Comparison of ENCODE assay signal across 17 cellular contexts in the genomic region with DNA sequence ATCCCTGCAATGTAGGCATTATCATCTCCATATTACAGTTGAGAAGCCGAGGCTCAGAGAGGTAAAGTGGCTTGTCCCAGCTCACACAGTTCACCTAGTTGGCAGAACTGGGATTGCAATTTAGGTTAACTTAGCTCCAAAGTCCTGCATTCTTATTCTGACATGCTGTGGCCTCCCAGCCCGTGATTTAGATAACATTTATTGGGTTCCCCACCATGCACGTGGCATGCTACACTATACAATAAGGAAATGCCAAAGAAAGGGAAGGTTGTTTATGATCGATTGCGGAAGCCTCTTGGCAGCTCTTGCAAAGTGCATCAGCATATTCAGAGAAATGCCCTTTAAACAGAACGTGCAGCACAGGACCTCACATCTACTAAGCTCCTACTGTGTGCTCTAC. TPM values are rescaled to one million over a fixed set of nuclear protein-coding genes. Genes with fewer than 3 reads are reported as not detected.
DNase-seq lines count a peak whose midpoint lies in the region; ATAC-seq and TF ChIP-seq lines count a peak whose summit lies in the region.
"Had no signal": no experiment of that assay in that cellular context is flagged by ENCODE, and none has a peak within 500 bp of the region (broad histone marks: within the 10 kb centered on the region; RNA-seq: fewer than 3 reads in every experiment).

No MANE protein-coding gene starts in this region.

- H3K36me3 ChIP-seq in BLaER1 (peaks cover 55% of the 10 kb centered on the region), RWPE2 (ENCODE audit: low read depth) (peaks cover 28% of the 10 kb centered on the region), skeletal muscle tissue (ENCODE audit: control insufficient read depth in 3 of 3, insufficient read depth in 3 of 3, low read length in 3 of 3) (peaks cover 0 to 10% (median 0%) of the 10 kb centered on the region in 3 donors)
- H3K36me3 ChIP-seq: spleen, thoracic aorta had no signal

- H3K9me3 ChIP-seq in BLaER1, result no peaks in the 10 kb centered on the region
- no peaks in the 10 kb centered on the region for H3K9me3 ChIP-seq in RWPE2 (ENCODE audit: severe bottlenecking)
- H3K9me3 ChIP-seq in skeletal muscle tissue (ENCODE audit: control insufficient read depth in 3 of 3, low read length in 3 of 3), result no peaks in the 10 kb centered on the region
- H3K9me3 ChIP-seq: Caco-2, spleen, thoracic aorta had no signal

- H3K27me3 ChIP-seq in BLaER1 (no peaks in the 10 kb centered on the region), RWPE2 (ENCODE audit: insufficient read depth, poor library complexity, severe bottlenecking) (no peaks in the 10 kb centered on the region), skeletal muscle tissue (ENCODE audit: control insufficient read depth in 3 of 3, insufficient read depth in 3 of 3, low read length in 3 of 3) (peaks cover 0 to 6% (median 3%) of the 10 kb centered on the region in 3 donors)

- ATAC-seq in RWPE2 (ENCODE audit: low read depth) (no peak), left colon (peak; percentile 66), HG03280 (IDR thresholded peaks at IDR 0.05; ENCODE audit: unreplicated experiment) (no peak)

- peak overlapping the region; percentile 85 for H3K4me3 ChIP-seq in BLaER1
- H3K4me3 ChIP-seq in RWPE2 (ENCODE audit: severe bottlenecking), result no peak overlapping the region
- peak overlapping the region; percentile 66 to 80 (median 74) for H3K4me3 ChIP-seq in skeletal muscle tissue (ENCODE audit: low read length in 3 of 3)
- H3K4me3 ChIP-seq: spleen, thoracic aorta had no signal

- intact Hi-C loops in left colon (cut with DNase I, micrococcal nuclease) (loop anchor here in 1 of 2 donors (10.0 kb wide), 2 partner anchors 51 to 79 kb away; no protein-coding TSS in a partner anchor), head of caudate nucleus (cut with DNase I) (no loop called here)

- H3K4me2 ChIP-seq in BLaER1, result peak overlapping the region; percentile 96

- DNase-seq in RWPE2 (ENCODE audit: low spot score) (no peak), left colon (peak; percentile 69 to 85), DMS79 (lab: John Stamatoyannopoulos, UW) (no peak), head of caudate nucleus (no peak)
- no peak for DNase-seq in stimulated activated CD4-positive, alpha-beta T cell treated with anti-CD3 and anti-CD28 coated beads, Interleukin-4, amount 100 ng/mL, for 1 hour
- DNase-seq: activated CD4-positive, alpha-beta T cell treated with anti-CD3 and anti-CD28 coated beads for 48 hours; activated gamma-delta T cell treated with Interleukin-2 at 50 U/mL for 16 hours; amniotic stem cell; Caco-2; NCI-H1694; SW 1271 had no signal

- H3K9ac ChIP-seq in BLaER1, result peak overlapping the region; percentile 89
- peak overlapping the region in 1 of 3 donors; percentile 10 for H3K9ac ChIP-seq in skeletal muscle tissue (ENCODE audit: low read depth in 1 of 3, low read length in 3 of 3)
- H3K9ac ChIP-seq: parathyroid adenoma had no signal

- peak overlapping the region; percentile 92 for H3K27ac ChIP-seq in BLaER1
- H3K27ac ChIP-seq in RWPE2 (ENCODE audit: poor library complexity, severe bottlenecking), result peak overlapping the region; percentile 97
- no peak overlapping the region for H3K27ac ChIP-seq in skeletal muscle tissue (ENCODE audit: low read depth, low read length)
- H3K27ac ChIP-seq: spleen, thoracic aorta had no signal

- no peak for TF ChIP-seq CTCF in RWPE2 (IDR thresholded peaks at IDR 0.05; ENCODE audit: poor library complexity, severe bottlenecking)

- peaks cover 49% of the 10 kb centered on the region for H4K20me1 ChIP-seq in BLaER1

- peaks cover 77% of the 10 kb centered on the region for H3K4me1 ChIP-seq in BLaER1
- peaks cover 37% of the 10 kb centered on the region for H3K4me1 ChIP-seq in RWPE2 (ENCODE audit: insufficient read depth, poor library complexity, severe bottlenecking)
- H3K4me1 ChIP-seq in skeletal muscle tissue (ENCODE audit: control insufficient read depth in 3 of 3, insufficient read depth in 3 of 3, low read length in 3 of 3), result peaks cover 37 to 60% (median 44%) of the 10 kb centered on the region in 3 donors

RNA-seq across cellular contexts. Expression of a gene that starts 3.2 kb away (rescaled TPM):
- 10 to 100 TPM; 60.5 to 90.8 TPM for total RNA-seq in left colon
- total RNA-seq in skeletal muscle tissue, result 23.0 TPM

Comparison
In these comparisons a context has a peak if more than half of its experiments do, and no peak if none do; other contexts are left out.
1. DNase-seq: peak in left colon (2 of 2); none in RWPE2 (single experiment), DMS79 (single experiment), head of caudate nucleus (0 of 42) and stimulated activated CD4-positive, alpha-beta T cell treated with anti-CD3 and anti-CD28 coated beads, Interleukin-4, amount 100 ng/mL, for 1 hour (single experiment).